Comparison of ENCODE assay signal across 8 cellular contexts in the genomic region with DNA sequence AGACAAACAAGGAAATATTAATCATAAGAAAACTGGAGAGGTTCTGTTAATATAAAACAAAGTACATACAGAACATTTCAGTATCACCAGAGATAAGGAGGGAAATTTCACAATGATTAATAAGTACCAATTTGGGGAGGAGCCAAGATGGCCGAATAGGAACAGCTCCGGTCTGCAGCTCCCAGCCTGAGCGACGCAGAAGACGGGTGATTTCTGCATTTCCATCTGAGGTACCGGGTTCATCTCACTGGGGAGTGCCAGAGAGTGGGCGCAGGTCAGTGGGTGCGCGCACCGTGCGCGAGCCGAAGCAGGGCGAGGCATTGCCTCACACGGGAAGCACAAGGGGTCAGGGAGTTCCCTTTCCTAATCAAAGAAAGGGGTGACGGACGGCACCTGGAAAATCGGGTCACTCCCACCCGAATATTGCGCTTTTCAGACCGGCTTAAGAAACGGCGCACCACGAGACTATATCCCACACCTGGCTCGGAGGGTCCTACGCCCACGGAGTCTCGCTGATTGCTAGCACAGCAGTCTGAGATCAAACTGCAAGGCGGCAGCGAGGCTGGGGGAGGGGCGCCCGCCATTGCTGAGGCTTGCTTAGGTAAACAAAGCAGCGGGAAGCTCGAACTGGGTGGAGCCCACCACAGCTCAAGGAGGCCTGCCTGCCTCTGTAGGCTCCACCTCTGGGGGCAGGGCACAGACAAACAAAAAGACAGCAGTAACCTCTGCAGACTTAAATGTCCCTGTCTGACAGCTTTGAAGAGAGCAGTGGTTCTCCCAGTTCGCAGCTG. TPM values are rescaled to one million over a fixed set of nuclear protein-coding genes. Genes with fewer than 3 reads are reported as not detected.
A peak's percentile ranks its signal among the peaks of the same experiment; 100 is the strongest.
DNase-seq lines count a peak whose midpoint lies in the region; ATAC-seq and TF ChIP-seq lines count a peak whose summit lies in the region.
"Not testable (repeated sequence)": the region's sequence is repeated elsewhere in the genome, so short reads cannot be mapped to it uniquely, and the experiment has no call there.

No MANE protein-coding gene starts in this region.

- not testable (repeated sequence) for H3T11ph ChIP-seq in H9 (ENCODE audit: low read length)

- not testable (repeated sequence) for H3K56ac ChIP-seq in H9 (ENCODE audit: insufficient read length, low read depth, low read length)

- H2BK5ac ChIP-seq in H9 (ENCODE audit: insufficient read length, low read length), result not testable (repeated sequence)

- not testable (repeated sequence) for H3K9me3 Mint-ChIP-seq in H9; progenitor cell of endocrine pancreas (ENCODE audit: low read depth)

- not testable (repeated sequence) for H2BK20ac ChIP-seq in H9 (ENCODE audit: low read depth, low read length, poor library complexity, severe bottlenecking)

- H2BK15ac ChIP-seq in H9 (ENCODE audit: low read depth, low read length), result not testable (repeated sequence)

- H4K5ac ChIP-seq in H9 (ENCODE audit: insufficient read length, low read depth, low read length), result not testable (repeated sequence)

- peak; percentile 31 for ATAC-seq in left lung

- not testable (repeated sequence) for H3K4me1 Mint-ChIP-seq in H9; progenitor cell of endocrine pancreas (ENCODE audit: low read depth)

- not testable (repeated sequence) for H3K23me2 ChIP-seq in H9 (ENCODE audit: insufficient read length, low read depth, low read length, poor library complexity, severe bottlenecking)

- DNase-seq in DMS114 treated with DMSO at 0.1 percent for 48 hours (lab: John Stamatoyannopoulos, UW; ENCODE audit: unreplicated experiment), result peak; percentile 26
- not testable (repeated sequence) for DNase-seq in H9; left lung; progenitor cell of endocrine pancreas (ENCODE audit: low spot score, unreplicated experiment)
- DNase-seq in MG63, result peak; percentile 16
- DNase-seq in NCI-H526 (lab: John Stamatoyannopoulos, UW), result peak; percentile 18 to 57
- DNase-seq in RKO (ENCODE audit: low spot score), result peak; percentile 5
- peak; percentile 24 for DNase-seq in colonic mucosa

- H3K27ac Mint-ChIP-seq in H9, result peak overlapping the region; percentile 44 to 94 (median 68); a peak in 3 of 7 replicates
- peak overlapping the region; percentile 76 for H3K27ac Mint-ChIP-seq in progenitor cell of endocrine pancreas

- not testable (repeated sequence) for H3K18ac ChIP-seq in H9 (ENCODE audit: insufficient read length, low read depth, low read length)

- not testable (repeated sequence) for H3K79me2 ChIP-seq in H9 (ENCODE audit: insufficient read depth, low read length)

- H3K79me1 ChIP-seq in H9 (ENCODE audit: insufficient read depth, low read depth, low read length, poor library complexity, severe bottlenecking), result not testable (repeated sequence)

- H3K4me1 ChIP-seq in H9 (ENCODE audit: insufficient read depth, low read length); colonic mucosa; left lung: not testable (repeated sequence)

- not testable (repeated sequence) for H3K9me3 ChIP-seq in H9 (ENCODE audit: control insufficient read depth, low read depth, low read length); MG63; colonic mucosa; left lung

- H2AFZ ChIP-seq in H9 (ENCODE audit: low read length), result not testable (repeated sequence)

- H3K4ac ChIP-seq in H9 (ENCODE audit: low read depth, low read length), result not testable (repeated sequence)

- H3K4me2 ChIP-seq in H9 (ENCODE audit: insufficient read depth, insufficient read length, low read length), result not testable (repeated sequence)

- H3K4me3 ChIP-seq in MG63 (peak overlapping the region; percentile 43), colonic mucosa (peak overlapping the region; percentile 8)
- not testable (repeated sequence) for H3K4me3 ChIP-seq in left lung

- peak overlapping the region; percentile 69 to 72 for H3K4me3 Mint-ChIP-seq in H9
- peak overlapping the region; percentile 77 for H3K4me3 Mint-ChIP-seq in progenitor cell of endocrine pancreas (ENCODE audit: low read depth)

- H2BK12ac ChIP-seq in H9 (ENCODE audit: insufficient read length, low read depth, low read length), result not testable (repeated sequence)

- not testable (repeated sequence) for H4K20me1 ChIP-seq in H9 (ENCODE audit: control insufficient read depth, insufficient read depth, insufficient read length)

- H2AK5ac ChIP-seq in H9 (ENCODE audit: insufficient read length, low read length), result not testable (repeated sequence)

- H2BK120ac ChIP-seq in H9 (ENCODE audit: low read depth, low read length, poor library complexity, severe bottlenecking), result not testable (repeated sequence)

- intact Hi-C loops in colonic mucosa (cut with DNase I); left lung (cut with DNase I): not testable (repeated sequence)

- H4K8ac ChIP-seq in H9 (replicated peaks; ENCODE audit: insufficient read length, low read depth, low read length), result not testable (repeated sequence)

- no CpG with 5 or more reads among the region's 35 CpGs for WGBS in H9 (ENCODE audit: extremely low coverage, insufficient read length, low lambda C conversion rate)

- H3K9ac ChIP-seq in H9 (ENCODE audit: extremely low read depth, insufficient read length, low read length); colonic mucosa (ENCODE audit: low read depth in 2 of 2, low read length in 2 of 2): not testable (repeated sequence)

- not testable (repeated sequence) for H3K27ac ChIP-seq in H9 (ENCODE audit: insufficient read length, low read depth, low read length); colonic mucosa; left lung

- H3K23ac ChIP-seq in H9 (ENCODE audit: insufficient read length, low read depth, low read length), result not testable (repeated sequence)

- not testable (repeated sequence) for H3K27me3 ChIP-seq in H9 (ENCODE audit: insufficient read depth, low read length); MG63; colonic mucosa; left lung

- H3K27me3 Mint-ChIP-seq in H9 (ENCODE audit: low read depth); progenitor cell of endocrine pancreas: not testable (repeated sequence)

- H3K36me3 ChIP-seq in MG63, colonic mucosa, left lung: not testable (repeated sequence)

- not testable (repeated sequence) for H3K36me3 Mint-ChIP-seq in H9 (ENCODE audit: insufficient read depth in 1 of 3, low read depth in 3 of 3); progenitor cell of endocrine pancreas (ENCODE audit: insufficient read depth)

- not testable (repeated sequence) for TF ChIP-seq CTCF in H9 (conservative IDR thresholded peaks at IDR 0.05); colonic mucosa (IDR thresholded peaks at IDR 0.05); left lung (IDR thresholded peaks at IDR 0.05); progenitor cell of endocrine pancreas (IDR thresholded peaks at IDR 0.05; ENCODE audit: unreplicated experiment)

- H3K14ac ChIP-seq in H9 (ENCODE audit: insufficient read depth, low read length), result not testable (repeated sequence)

- H4K91ac ChIP-seq in H9 (ENCODE audit: insufficient read length, low read depth, low read length), result not testable (repeated sequence)

RNA-seq across cellular contexts. Expression of gene RTP4, which starts 44.0 kb away (rescaled TPM):
- not detected in 2 replicates for total RNA-seq in H9 (2021)
- total RNA-seq in MG63 (2014; rRNA removed; shearing (Covaris generic); ENCODE audit: low replicate concordance), result 0.22 and 1.6 TPM in 2 replicates
- 1 to 10 TPM; 4.3 to 5.3 TPM for total RNA-seq in colonic mucosa
- total RNA-seq in left lung, result 1 to 10 TPM; 3.2 to 5.1 TPM
- total RNA-seq in progenitor cell of endocrine pancreas, result not detected in 2 replicates
